Comparison of ENCODE assay signal across 8 cellular contexts in genomic region chr2:55419514-55420243, GRCh38. TPM values are rescaled to one million over a fixed set of nuclear protein-coding genes. Genes with fewer than 3 reads are reported as not detected.
DNase-seq lines count a peak whose midpoint lies in the region; ATAC-seq, FAIRE-seq and TF ChIP-seq lines count a peak whose summit lies in the region.

Gene CCDC88A, minus strand, starts transcription at chr2:55419856. Its CDS starts 777 bp downstream, at chr2:55419079.

- H3K27ac ChIP-seq in adrenal gland = peak within 1 kb of the TSS; percentile 59 to 95 (median 87)
- H3K27ac ChIP-seq in heart right ventricle = peak within 1 kb of the TSS; percentile 68 to 93 (median 91)

- WGBS in adrenal gland, 4 donors = 0% methylated on average over 20 to 76 of the region's 76 CpGs
- 0% methylated on average over 65 to 76 of the region's 76 CpGs for WGBS in heart right ventricle, 2 donors

- H3K4me3 Mint-ChIP-seq in type B pancreatic cell = peak within 1 kb of the TSS; percentile 92

- H3K27me3 Mint-ChIP-seq in type B pancreatic cell = peaks cover 34% of the 10 kb centered on the region

- H3K27ac Mint-ChIP-seq in type B pancreatic cell = peak within 1 kb of the TSS; percentile 75

- peak in 4 of 6 experiments; percentile 24 to 55 (median 39) for TF ChIP-seq CTCF in adrenal gland (IDR thresholded peaks at IDR 0.05)
- TF ChIP-seq CTCF in heart right ventricle (IDR thresholded peaks at IDR 0.05) = peak in 7 of 9 donors; percentile 21 to 54 (median 36)
- peak; percentile 51 for TF ChIP-seq CTCF in type B pancreatic cell (conservative IDR thresholded peaks at IDR 0.05)

- FAIRE-seq in GM12891 (lab: Jason Lieb, UNC) = peak; percentile 84

- peak within 1 kb of the TSS; percentile 43 to 93 (median 87) for H3K4me3 ChIP-seq in adrenal gland
- H3K4me3 ChIP-seq in heart right ventricle = peak within 1 kb of the TSS; percentile 74 to 93 (median 84)

- ATAC-seq in HG02798 (IDR thresholded peaks at IDR 0.05; ENCODE audit: poor library complexity, unreplicated experiment) = peak; percentile 86
- ATAC-seq in heart right ventricle = peak; percentile 96 to 99 (median 97)

- no peaks in the 10 kb centered on the region for H3K9me3 Mint-ChIP-seq in type B pancreatic cell

- TF ChIP-seq POLR2A in GM12891 (IDR thresholded peaks at IDR 0.05; ENCODE audit: low read depth, low read length) = peak; percentile 52
- TF ChIP-seq POLR2A in adrenal gland (IDR thresholded peaks at IDR 0.05) = peak; percentile 92 to 96

- no peaks in the 10 kb centered on the region for H3K36me3 Mint-ChIP-seq in type B pancreatic cell

- H3K4me1 ChIP-seq in adrenal gland (replicated peaks in 1 of 2) (peaks cover 5 to 35% of the 10 kb centered on the region in 2 donors), heart right ventricle (peaks cover 0 to 54% (median 23%) of the 10 kb centered on the region in 9 donors)

- H3K4me1 Mint-ChIP-seq in type B pancreatic cell (ENCODE audit: unreplicated experiment) = peaks cover 20% of the 10 kb centered on the region

- H3K36me3 ChIP-seq in adrenal gland (replicated peaks in 1 of 2) (no peaks in the 10 kb centered on the region), heart right ventricle (no peaks in the 10 kb centered on the region)

- DNase-seq in GM12891 (ENCODE audit: insufficient read length, low spot score) (peak; percentile 69), NCI-H1436 (lab: John Stamatoyannopoulos, UW) (peak; percentile 93), SW480 (ENCODE audit: low spot score) (peak; percentile 96), adrenal gland (peak; percentile 95 to 98 (median 97)), heart right ventricle (peak; percentile 98), posterior cingulate gyrus (peak; percentile 92 to 99 (median 96)), type B pancreatic cell (ENCODE audit: extremely low spot score, unreplicated experiment) (peak; percentile 99)

- H3K27me3 ChIP-seq in adrenal gland = no peaks in the 10 kb centered on the region
- H3K27me3 ChIP-seq in heart right ventricle = no peaks in the 10 kb centered on the region

- H3K9me3 ChIP-seq in adrenal gland (replicated peaks in 1 of 3) (no peaks in the 10 kb centered on the region), heart right ventricle (no peaks in the 10 kb centered on the region)

- intact Hi-C loops in adrenal gland (cut with DNase I) (loop anchor here (10.0 kb wide), 2 partner anchors 155 to 375 kb away; partner anchors contain the start of gene MTIF2 (in 1 of the 2)), heart right ventricle (cut with DNase I) (loop anchor here in 7 of 10 donors (1.0 to 10.0 kb wide), 11 partner anchors 47 to 198 kb away; partner anchors contain the start of genes PPP4R3B (in 4 of the 7), CFAP36 (in 2 of the 7) and MTIF2 (in 2 of the 7)), posterior cingulate gyrus (cut with DNase I) (loop anchor here (1.0 to 10.0 kb wide), 5 partner anchors 57 to 195 kb away; partner anchors contain the start of genes CFAP36, CLHC1, PPP4R3B and RPS27A)

TF ChIP-seq in GM12891, 5 proteins besides CTCF, POLR2A, EP300 and RAD21:
- no peak for TF ChIP-seq SPI1 (IDR thresholded peaks at IDR 0.05; ENCODE audit: low read depth, low read length)
- no peak for TF ChIP-seq POU2F2 (IDR thresholded peaks at IDR 0.05; ENCODE audit: low read depth, low read length)
- peak; percentile 52; the same call in 1 of the 2 replicates for TF ChIP-seq POLR2AphosphoS5 (IDR thresholded peaks at IDR 0.05; ENCODE audit: low read depth, low read length)
- peak; percentile 10 for TF ChIP-seq PAX5 (IDR thresholded peaks at IDR 0.05; ENCODE audit: insufficient read depth, low read length, severe bottlenecking)
TF ChIP-seq in GM12891: peak in this region for 2.

RNA-seq across cellular contexts. Expression of gene CCDC88A, which starts in this region (rescaled TPM):
- 15.8 TPM for polyA plus RNA-seq in GM12891 (2012; ENCODE audit: low read depth, missing spikeins)
- total RNA-seq in adrenal gland (10 to 100 TPM; 18.5 to 71.3 (median 46.8) TPM), heart right ventricle (10 to 100 TPM; 18.6 to 30.0 (median 22.6) TPM), type B pancreatic cell (ENCODE audit: low replicate concordance) (9.7 and 70.6 TPM in 2 replicates)
- polyA plus RNA-seq in adrenal gland (10 to 100 TPM; 20.9 to 84.9 (median 31.9) TPM), heart right ventricle (10 to 100 TPM in 1 of 2 donors, 1 to 10 TPM in 1; 7.8 to 45.4 TPM)

Comparison
In these comparisons a context has a peak if more than half of its experiments do, and no peak if none do; other contexts are left out.
1. Peak in every context shown above with its lines: DNase-seq, ATAC-seq, H3K4me3 ChIP-seq and H3K27ac ChIP-seq.